In genomic region chr4:1773754-1774153, GRCh38 we compare ENCODE assay signal across 25 cellular contexts.
"Had no signal": no experiment of that assay in that cellular context is flagged by ENCODE, and none has a peak within 500 bp of the region (broad histone marks: within the 10 kb centered on the region; RNA-seq: fewer than 3 reads in every experiment).

No MANE protein-coding gene starts in this region.

- H3K27ac Mint-ChIP-seq: activated CD4-positive, alpha-beta T cell treated with anti-CD3 and anti-CD28 coated beads, Interleukin-2, amount 10 ng/mL, durations not matched to agents 24 days and 14 days; activated CD8-positive, alpha-beta T cell treated with anti-CD3 and anti-CD28 coated beads for 36 hours; activated naive CD8-positive, alpha-beta T cell treated with anti-CD3 and anti-CD28 coated beads, Interleukin-2, amount 10 ng/mL, durations not matched to agents 7 days and 5 days; activated T-cell treated with anti-CD3 and anti-CD28 coated beads, Interleukin-2, amount 50 U/mL, for 72 hours; activated T-helper 17 cell treated with anti-CD3 and anti-CD28 coated beads, Interleukin-2, amount 50 U/mL, for 72 hours had no signal

- H3K4me3 ChIP-seq: ascending aorta, breast epithelium, SK-N-MC had no signal

- H3K9me3 Mint-ChIP-seq: activated CD4-positive, alpha-beta T cell treated with anti-CD3 and anti-CD28 coated beads, Interleukin-2, amount 10 ng/mL, durations not matched to agents 24 days and 14 days; activated CD8-positive, alpha-beta T cell treated with anti-CD3 and anti-CD28 coated beads for 36 hours; activated naive CD4-positive, alpha-beta T cell treated with anti-CD3 and anti-CD28 coated beads, Interleukin-2, amount 50 U/mL, for 24 hours; activated naive CD8-positive, alpha-beta T cell treated with anti-CD3 and anti-CD28 coated beads, Interleukin-2, amount 10 ng/mL, durations not matched to agents 7 days and 5 days; activated T-cell treated with anti-CD3 and anti-CD28 coated beads, Interleukin-2, amount 50 U/mL, for 72 hours; activated T-helper 17 cell treated with anti-CD3 and anti-CD28 coated beads, Interleukin-2, amount 50 U/mL, for 72 hours had no signal

- H3K27me3 ChIP-seq: breast epithelium had no signal

- H3K4me1 ChIP-seq: ascending aorta, breast epithelium had no signal

- H3K27me3 Mint-ChIP-seq: activated CD4-positive, alpha-beta T cell treated with anti-CD3 and anti-CD28 coated beads, Interleukin-2, amount 10 ng/mL, durations not matched to agents 24 days and 14 days; activated CD8-positive, alpha-beta T cell treated with anti-CD3 and anti-CD28 coated beads for 36 hours; activated naive CD4-positive, alpha-beta T cell treated with anti-CD3 and anti-CD28 coated beads, Interleukin-2, amount 50 U/mL, for 24 hours; activated T-helper 17 cell treated with anti-CD3 and anti-CD28 coated beads, Interleukin-2, amount 50 U/mL, for 72 hours had no signal

- H3K4me1 Mint-ChIP-seq: activated CD4-positive, alpha-beta T cell treated with anti-CD3 and anti-CD28 coated beads, Interleukin-2, amount 10 ng/mL, durations not matched to agents 24 days and 14 days; activated naive CD4-positive, alpha-beta T cell treated with anti-CD3 and anti-CD28 coated beads, Interleukin-2, amount 50 U/mL, for 24 hours; activated naive CD8-positive, alpha-beta T cell treated with anti-CD3 and anti-CD28 coated beads, Interleukin-2, amount 10 ng/mL, durations not matched to agents 7 days and 5 days; activated T-helper 17 cell treated with anti-CD3 and anti-CD28 coated beads, Interleukin-2, amount 50 U/mL, for 72 hours had no signal

- H3K9me3 ChIP-seq: ascending aorta, breast epithelium, SJCRH30 had no signal

- DNase-seq: activated CD4-positive, alpha-beta T cell treated with anti-CD3 and anti-CD28 coated beads, Interleukin-2, amount 10 ng/mL, durations not matched to agents 24 days and 14 days; activated CD4-positive, alpha-beta T cell treated with anti-CD3 and anti-CD28 coated beads, Interleukin-2, amount 50 U/mL, for 4 hours; activated CD8-positive, alpha-beta T cell treated with anti-CD3 and anti-CD28 coated beads for 36 hours; activated gamma-delta T cell; activated naive CD4-positive, alpha-beta T cell treated with Interleukin-2 at 50 U/mL for 16 hours; activated naive CD8-positive, alpha-beta T cell treated with anti-CD3 and anti-CD28 coated beads, Interleukin-2, amount 10 ng/mL, durations not matched to agents 7 days and 5 days; activated T-cell treated with anti-CD3 and anti-CD28 coated beads, Interleukin-2, amount 50 U/mL, for 1 hour; activated T-cell treated with anti-CD3 and anti-CD28 coated beads, Interleukin-2, amount 50 U/mL, for 72 hours; amygdala; NCI-H1417; NCI-H146; NCI-H187; NCI-H2029 treated with DMSO at 0.1 percent for 48 hours; NCI-H2107; NCI-H510A; NCI-H748 treated with DMSO at 0.1 percent for 48 hours; NK-92 treated with Interleukin-12 subunit alpha and Interleukin-12 subunit beta, amount 100 ng/mL, for 24 hours; OCI-M1; SHP77 had no signal

- H3K4me3 Mint-ChIP-seq: activated CD4-positive, alpha-beta T cell treated with anti-CD3 and anti-CD28 coated beads, Interleukin-2, amount 10 ng/mL, durations not matched to agents 24 days and 14 days; activated CD8-positive, alpha-beta T cell treated with anti-CD3 and anti-CD28 coated beads for 36 hours; activated naive CD4-positive, alpha-beta T cell treated with anti-CD3 and anti-CD28 coated beads, Interleukin-2, amount 50 U/mL, for 24 hours; activated naive CD8-positive, alpha-beta T cell treated with anti-CD3 and anti-CD28 coated beads, Interleukin-2, amount 10 ng/mL, durations not matched to agents 7 days and 5 days; activated T-cell treated with anti-CD3 and anti-CD28 coated beads, Interleukin-2, amount 50 U/mL, for 72 hours; activated T-helper 17 cell treated with anti-CD3 and anti-CD28 coated beads, Interleukin-2, amount 50 U/mL, for 72 hours had no signal

- H3K36me3 Mint-ChIP-seq: activated naive CD4-positive, alpha-beta T cell treated with anti-CD3 and anti-CD28 coated beads, Interleukin-2, amount 50 U/mL, for 24 hours; activated naive CD8-positive, alpha-beta T cell treated with anti-CD3 and anti-CD28 coated beads, Interleukin-2, amount 10 ng/mL, durations not matched to agents 7 days and 5 days had no signal

- H3K27ac ChIP-seq: ascending aorta, breast epithelium, SJCRH30, SK-N-MC had no signal

- ATAC-seq: activated CD8-positive, alpha-beta T cell treated with anti-CD3 and anti-CD28 coated beads for 36 hours; activated T-cell treated with anti-CD3 and anti-CD28 coated beads, Interleukin-2, amount 50 U/mL, for 72 hours; activated T-helper 17 cell treated with anti-CD3 and anti-CD28 coated beads, Interleukin-2, amount 50 U/mL, for 72 hours had no signal

- H3K36me3 ChIP-seq: ascending aorta, breast epithelium, SJCRH30 had no signal
